In the genomic region with DNA sequence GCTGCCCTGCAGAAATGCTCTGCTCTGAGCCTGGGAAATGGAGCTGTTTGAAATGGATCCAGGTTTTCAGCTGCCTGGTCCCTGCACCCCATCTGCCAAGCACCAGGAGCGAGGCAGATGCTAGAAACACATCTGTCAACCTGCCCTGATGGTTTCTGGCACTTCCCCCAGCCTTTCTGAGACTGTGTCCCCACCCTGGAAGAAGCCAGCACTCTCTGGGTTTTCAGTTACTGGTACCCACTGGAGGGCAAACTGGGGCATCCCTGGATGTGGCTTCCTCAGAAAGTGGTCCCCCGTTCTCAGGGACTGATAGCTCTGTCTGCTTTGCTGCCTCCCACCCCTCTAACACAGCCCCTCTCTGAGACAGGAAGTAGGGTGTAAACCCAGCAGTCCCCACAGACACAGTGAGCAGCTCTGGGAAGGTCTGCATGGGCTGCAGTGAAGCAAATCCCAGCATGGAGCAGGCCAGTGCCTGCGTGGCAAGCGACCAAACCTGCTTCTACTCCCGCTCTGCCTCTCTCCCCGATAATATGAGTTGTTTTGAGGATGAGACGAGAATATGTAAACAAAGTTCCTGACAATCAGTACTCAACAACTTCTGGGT, we compare ENCODE assay signal across 17 cellular contexts. TPM values are rescaled to one million over a fixed set of nuclear protein-coding genes. Genes with fewer than 3 reads are reported as not detected.
A peak's percentile ranks its signal among the peaks of the same experiment; 100 is the strongest.
DNase-seq lines count a peak whose midpoint lies in the region; ATAC-seq and TF ChIP-seq lines count a peak whose summit lies in the region.
"Had no signal": no experiment of that assay in that cellular context is flagged by ENCODE, and none has a peak within 500 bp of the region (broad histone marks: within the 10 kb centered on the region; RNA-seq: fewer than 3 reads in every experiment).

No MANE protein-coding gene starts in this region.

- peak overlapping the region; percentile 38 to 71 (median 56); a peak in 21 of 22 replicates for H3K4me2 ChIP-seq in BLaER1 treated with 17β-estradiol and CSF1 and Interleukin-3, amounts not matched to agents 10 nM and 100 nM
- H3K4me2 ChIP-seq in DOHH2 (ENCODE audit: low read length), result peak overlapping the region; percentile 60
- peak overlapping the region; percentile 59 for H3K4me2 ChIP-seq in OCI-LY3 (ENCODE audit: low read length)

- H4K20me1 ChIP-seq in BLaER1 treated with 17β-estradiol and CSF1 and Interleukin-3, amounts not matched to agents 10 nM and 100 nM, result no peaks in the 10 kb centered on the region
- H4K20me1 ChIP-seq in DOHH2 (ENCODE audit: control insufficient read depth, insufficient read depth, low read depth, low read length) (no peaks in the 10 kb centered on the region), OCI-LY3 (ENCODE audit: insufficient read depth, low read length) (no peaks in the 10 kb centered on the region)

- H3K36me3 Mint-ChIP-seq in stimulated activated naive B cell treated with anti-CD40 and anti-IgM and Interleukin-4, amounts not matched to agents 10 μg/mL and 1 μg/mL and 100 μg/mL, for 72 hours, result no peaks in the 10 kb centered on the region

- TF ChIP-seq CTCF in DOHH2 (IDR thresholded peaks at IDR 0.05; ENCODE audit: low read depth, low read length, poor library complexity, severe bottlenecking) (no peak), OCI-LY3 (IDR thresholded peaks at IDR 0.05; ENCODE audit: low read depth, low read length) (no peak)

- no peaks in the 10 kb centered on the region for H3K9me2 ChIP-seq in DOHH2 (replicated peaks; ENCODE audit: control insufficient read depth, low read length)

- H3K27ac ChIP-seq in BLaER1 treated with 17β-estradiol and CSF1 and Interleukin-3, amounts not matched to agents 10 nM and 100 nM, result peak overlapping the region in 1 of 11 experiments; percentile 37; a peak in 2 of 22 replicates
- H3K27ac ChIP-seq in DOHH2 (ENCODE audit: low read depth, low read length) (peak overlapping the region; percentile 52), OCI-LY3 (ENCODE audit: low read length) (peak overlapping the region; percentile 20; the same call in 1 of the 2 replicates)
- H3K27ac ChIP-seq: GM23248, SJSA1 had no signal

- no peaks in the 10 kb centered on the region for H3K36me3 ChIP-seq in BLaER1 treated with 17β-estradiol and CSF1 and Interleukin-3, amounts not matched to agents 10 nM and 100 nM
- H3K36me3 ChIP-seq in DOHH2 (ENCODE audit: control insufficient read depth, low read length) (no peaks in the 10 kb centered on the region), OCI-LY3 (replicated peaks; ENCODE audit: low read depth, low read length) (no peaks in the 10 kb centered on the region)
- H3K36me3 ChIP-seq: SJSA1 had no signal

- no peaks in the 10 kb centered on the region for H3F3A ChIP-seq in DOHH2 (ENCODE audit: control insufficient read depth, insufficient read depth)

- no peaks in the 10 kb centered on the region for H3K27me3 ChIP-seq in BLaER1 treated with 17β-estradiol and CSF1 and Interleukin-3, amounts not matched to agents 10 nM and 100 nM
- no peaks in the 10 kb centered on the region for H3K27me3 ChIP-seq in DOHH2 (ENCODE audit: control insufficient read depth, low read length)
- peaks cover 16% of the 10 kb centered on the region for H3K27me3 ChIP-seq in OCI-LY3 (ENCODE audit: low read depth, low read length)

- no peak overlapping the region for H3K4me3 Mint-ChIP-seq in stimulated activated naive B cell treated with anti-CD40 and anti-IgM and Interleukin-4, amounts not matched to agents 10 μg/mL and 1 μg/mL and 100 μg/mL, for 72 hours
- H3K4me3 Mint-ChIP-seq: CD14-positive monocyte had no signal

- H3K4me3 ChIP-seq in BLaER1 treated with 17β-estradiol and CSF1 and Interleukin-3, amounts not matched to agents 10 nM and 100 nM, result no peak overlapping the region
- H3K4me3 ChIP-seq in DOHH2 (ENCODE audit: low read length) (peak overlapping the region; percentile 39), OCI-LY3 (ENCODE audit: low read length) (peak overlapping the region; percentile 28)
- H3K4me3 ChIP-seq: GM23248, K562, SJSA1 had no signal

- no peaks in the 10 kb centered on the region for H3K9me3 Mint-ChIP-seq in stimulated activated naive B cell treated with anti-CD40 and anti-IgM and Interleukin-4, amounts not matched to agents 10 μg/mL and 1 μg/mL and 100 μg/mL, for 72 hours
- H3K9me3 Mint-ChIP-seq: CD14-positive monocyte had no signal

- H3K79me2 ChIP-seq in DOHH2 (ENCODE audit: control insufficient read depth, low read length), result no peaks in the 10 kb centered on the region
- H3K79me2 ChIP-seq in OCI-LY3 (ENCODE audit: low read length), result no peaks in the 10 kb centered on the region

- no peak overlapping the region for H3K9ac ChIP-seq in BLaER1 treated with 17β-estradiol and CSF1 and Interleukin-3, amounts not matched to agents 10 nM and 100 nM
- H3K9ac ChIP-seq in OCI-LY3 (ENCODE audit: low read length), result peak overlapping the region; percentile 11; the same call in 1 of the 2 replicates
- H3K9ac ChIP-seq: GM23248 had no signal

- H3K27me3 Mint-ChIP-seq in stimulated activated naive B cell treated with anti-CD40 and anti-IgM and Interleukin-4, amounts not matched to agents 10 μg/mL and 1 μg/mL and 100 μg/mL, for 72 hours, result peaks cover 12 to 21% of the 10 kb centered on the region in 2 donors

- peaks cover 0 to 12% of the 10 kb centered on the region in 2 donors for H3K4me1 Mint-ChIP-seq in stimulated activated naive B cell treated with anti-CD40 and anti-IgM and Interleukin-4, amounts not matched to agents 10 μg/mL and 1 μg/mL and 100 μg/mL, for 72 hours

- peak overlapping the region; percentile 44 for H2AFZ ChIP-seq in OCI-LY3 (ENCODE audit: low read depth, low read length)
- H2AFZ ChIP-seq: GM23248 had no signal

- DNase-seq in islet precursor cell (peak; percentile 30), cortex of kidney (lab: John Stamatoyannopoulos, UW) (no peak), HT-29 (ENCODE audit: low spot score) (no peak)
- no peak for DNase-seq in stimulated activated naive B cell treated with anti-CD40 and anti-IgM and Interleukin-4, amounts not matched to agents 10 μg/mL and 1 μg/mL and 100 μg/mL, for 72 hours
- DNase-seq: GF-D8, GM23248, NCI-H1105 treated with DMSO at 0.1 percent for 48 hours, NCI-H187, NCI-H345, NCI-H524 treated with DMSO at 0.1 percent for 48 hours had no signal

- peaks cover 23 to 36% (median 32%) of the 10 kb centered on the region in 10 experiments for H3K4me1 ChIP-seq in BLaER1 treated with 17β-estradiol and CSF1 and Interleukin-3, amounts not matched to agents 10 nM and 100 nM
- peaks cover 54% of the 10 kb centered on the region for H3K4me1 ChIP-seq in DOHH2 (ENCODE audit: control insufficient read depth, low read length)
- peaks cover 56% of the 10 kb centered on the region for H3K4me1 ChIP-seq in OCI-LY3 (ENCODE audit: low read length)
- H3K4me1 ChIP-seq: SJSA1 had no signal

- H3K27ac Mint-ChIP-seq in stimulated activated naive B cell treated with anti-CD40 and anti-IgM and Interleukin-4, amounts not matched to agents 10 μg/mL and 1 μg/mL and 100 μg/mL, for 72 hours, result no peak overlapping the region
- H3K27ac Mint-ChIP-seq: CD14-positive monocyte had no signal

- H3K9me3 ChIP-seq in BLaER1 treated with 17β-estradiol and CSF1 and Interleukin-3, amounts not matched to agents 10 nM and 100 nM (replicated peaks in 1 of 11), result no peaks in the 10 kb centered on the region
- no peaks in the 10 kb centered on the region for H3K9me3 ChIP-seq in DOHH2 (ENCODE audit: control insufficient read depth, insufficient read depth, low read length)
- H3K9me3 ChIP-seq in OCI-LY3 (ENCODE audit: insufficient read depth, low read length), result no peaks in the 10 kb centered on the region
- H3K9me3 ChIP-seq: SJSA1 had no signal

- no peak for ATAC-seq in stimulated activated naive B cell treated with anti-CD40 and anti-IgM and Interleukin-4, amounts not matched to agents 10 μg/mL and 1 μg/mL and 100 μg/mL, for 72 hours (replicated peaks)
- ATAC-seq: K562, Panc1 had no signal

RNA-seq across cellular contexts. Expression of a gene that starts 54.2 kb away (rescaled TPM):
- total RNA-seq in HT-29 (2014; rRNA removed; shearing (Covaris generic)), result 0.53 and 0.76 TPM in 2 replicates
- total RNA-seq: SJSA1 had no signal

Comparison
In these comparisons a context has a peak if more than half of its experiments do, and no peak if none do; other contexts are left out.
1. H3K4me3 ChIP-seq: peak in DOHH2 (single experiment) and OCI-LY3 (single experiment); none in BLaER1 treated with 17β-estradiol and CSF1 and Interleukin-3, amounts not matched to agents 10 nM and 100 nM (0 of 10).
2. Peak in every context shown above with its lines, with median percentiles within 50 percentile points of each other: H3K4me2 ChIP-seq.